In the genomic region with DNA sequence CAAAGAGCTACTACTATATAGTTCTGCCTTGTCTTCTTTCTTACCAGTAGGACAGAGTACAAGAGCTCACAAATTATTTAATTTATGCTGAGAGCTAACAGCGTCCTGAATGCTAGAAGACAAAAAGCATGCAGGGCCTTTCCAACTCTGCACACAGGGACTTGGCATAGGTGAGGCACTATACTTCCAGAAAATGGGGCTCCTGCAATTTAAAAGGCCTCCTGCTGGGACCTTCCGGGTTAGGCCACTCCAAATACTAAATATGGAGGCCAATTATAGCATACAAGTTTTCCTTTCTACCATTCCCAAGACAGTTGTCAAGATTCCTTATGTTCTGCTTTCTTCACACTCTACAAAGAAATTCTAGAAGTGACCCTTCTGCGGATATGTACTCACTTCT, we compare ENCODE assay signal across 8 cellular contexts. TPM values are rescaled to one million over a fixed set of nuclear protein-coding genes. Genes with fewer than 3 reads are reported as not detected.
DNase-seq lines count a peak whose midpoint lies in the region; ATAC-seq and TF ChIP-seq lines count a peak whose summit lies in the region.

No MANE protein-coding gene starts in this region.

- no peaks in the 10 kb centered on the region for H3K9me3 Mint-ChIP-seq in activated T-cell treated with anti-CD3 and anti-CD28 coated beads, Interleukin-2, amount 50 U/mL, for 72 hours

- peak overlapping the region; percentile 36 for H3K27ac Mint-ChIP-seq in activated T-cell treated with anti-CD3 and anti-CD28 coated beads, Interleukin-2, amount 50 U/mL, for 72 hours

- H3K4me1 Mint-ChIP-seq in activated T-cell treated with anti-CD3 and anti-CD28 coated beads, Interleukin-2, amount 50 U/mL, for 72 hours (ENCODE audit: low read depth): peaks cover 37% of the 10 kb centered on the region

- peaks cover 0 to 7% of the 10 kb centered on the region in 2 donors for H3K4me1 ChIP-seq in uterus

- no peak for DNase-seq in activated T-cell treated with anti-CD3 and anti-CD28 coated beads, Interleukin-2, amount 50 U/mL, for 72 hours
- DNase-seq in activated T-cell treated with anti-CD3 and anti-CD28 coated beads, Interleukin-2, amount 50 U/mL, for 1 hour: no peak
- peak; percentile 37 for DNase-seq in NCI-H1105 treated with DMSO at 0.1 percent for 48 hours (lab: John Stamatoyannopoulos, UW)
- peak; percentile 35 for DNase-seq in astrocyte of the hippocampus (ENCODE audit: low read depth, low spot score)
- DNase-seq in lower leg skin (ENCODE audit: low spot score in 2 of 2): no peak
- DNase-seq in uterus: no peak
- DNase-seq in NCI-H1436 treated with DMSO at 0.1 percent for 48 hours (lab: John Stamatoyannopoulos, UW): no peak
- no peak for DNase-seq in cerebellar nuclear complex (lab: John Stamatoyannopoulos, UW)

- H3K9me3 ChIP-seq in uterus: no peaks in the 10 kb centered on the region

- ATAC-seq in activated T-cell treated with anti-CD3 and anti-CD28 coated beads, Interleukin-2, amount 50 U/mL, for 72 hours (replicated peaks in 1 of 2): no peak

- intact Hi-C loops in lower leg skin (cut with DNase I; ENCODE audit: low total_unique reads) (no loop called here), uterus (cut with DNase I; ENCODE audit: low total_unique reads) (no loop called here)

- no peaks in the 10 kb centered on the region for H3K36me3 ChIP-seq in uterus

- peak overlapping the region; percentile 96 for H3K4me3 Mint-ChIP-seq in activated T-cell treated with anti-CD3 and anti-CD28 coated beads, Interleukin-2, amount 50 U/mL, for 72 hours

- no peaks in the 10 kb centered on the region for H3K27me3 ChIP-seq in uterus

- no peak for TF ChIP-seq CTCF in lower leg skin (IDR thresholded peaks at IDR 0.05)
- TF ChIP-seq CTCF in uterus (IDR thresholded peaks at IDR 0.05): no peak

- TF ChIP-seq POLR2A in lower leg skin (IDR thresholded peaks at IDR 0.05) (no peak), uterus (IDR thresholded peaks at IDR 0.05) (no peak)

- H3K36me3 Mint-ChIP-seq in activated T-cell treated with anti-CD3 and anti-CD28 coated beads, Interleukin-2, amount 50 U/mL, for 72 hours (ENCODE audit: insufficient read depth in 2 of 2): no peaks in the 10 kb centered on the region

- H3K27me3 Mint-ChIP-seq in activated T-cell treated with anti-CD3 and anti-CD28 coated beads, Interleukin-2, amount 50 U/mL, for 72 hours (ENCODE audit: low read depth): peaks cover 9% of the 10 kb centered on the region

- H3K27ac ChIP-seq in uterus: no peak overlapping the region

- WGBS in lower leg skin, 2 donors: 3 to 6% methylated on average over 3 of the region's 3 CpGs

- H3K4me3 ChIP-seq in lower leg skin (ENCODE audit: low read depth, poor library complexity, severe bottlenecking): peak overlapping the region; percentile 83
- H3K4me3 ChIP-seq in uterus: peak overlapping the region; percentile 69 to 100

RNA-seq across cellular contexts. Expression of a gene that starts 0.9 kb away (rescaled TPM):
- total RNA-seq in activated T-cell treated with anti-CD3 and anti-CD28 coated beads, Interleukin-2, amount 50 U/mL, for 72 hours: 10 to 100 TPM; 41.3 to 49.1 TPM
- 10 to 100 TPM; 31.8 to 64.5 (median 47.7) TPM for total RNA-seq in lower leg skin
- 10 to 100 TPM in 3 of 4 donors, 1 to 10 TPM in 1; 1.8 to 54.1 (median 22.4) TPM for total RNA-seq in uterus

RNA-seq across cellular contexts. Expression of a gene that starts 18.2 kb away (rescaled TPM):
- total RNA-seq in activated T-cell treated with anti-CD3 and anti-CD28 coated beads, Interleukin-2, amount 50 U/mL, for 72 hours: 1 to 10 TPM; 1.5 to 2.2 TPM
- total RNA-seq in lower leg skin (10 to 100 TPM in 3 of 4 donors, 1 to 10 TPM in 1; 8.9 to 25.8 (median 13.8) TPM), uterus (10 to 100 TPM; 24.8 to 96.1 (median 53.5) TPM)

Comparison
In these comparisons a context has a peak if more than half of its experiments do, and no peak if none do; other contexts are left out.
1. DNase-seq: peak in NCI-H1105 treated with DMSO at 0.1 percent for 48 hours (single experiment) and astrocyte of the hippocampus (single experiment); none in activated T-cell treated with anti-CD3 and anti-CD28 coated beads, Interleukin-2, amount 50 U/mL, for 72 hours (0 of 2), activated T-cell treated with anti-CD3 and anti-CD28 coated beads, Interleukin-2, amount 50 U/mL, for 1 hour (single experiment), lower leg skin (0 of 2), uterus (0 of 2), NCI-H1436 treated with DMSO at 0.1 percent for 48 hours (single experiment) and cerebellar nuclear complex (0 of 2).